In the genomic region with DNA sequence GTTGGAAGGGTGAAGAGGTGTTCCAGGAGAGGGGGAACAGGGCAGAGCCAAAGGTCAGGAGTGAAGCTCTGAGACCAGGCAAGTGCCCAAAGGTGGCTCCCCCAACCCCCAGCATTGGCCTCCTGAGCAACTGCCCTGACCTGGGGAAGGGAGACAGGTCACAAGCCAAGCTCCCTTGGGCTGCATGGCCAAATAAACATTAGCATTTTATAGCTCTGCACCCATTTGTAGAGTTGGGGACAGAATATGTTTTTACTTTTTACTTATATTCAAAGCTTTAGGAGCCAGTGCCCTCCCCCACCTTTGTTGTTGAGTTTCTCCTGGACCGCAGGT, we compare ENCODE assay signal across 12 cellular contexts. TPM values are rescaled to one million over a fixed set of nuclear protein-coding genes. Genes with fewer than 3 reads are reported as not detected.
DNase-seq lines count a peak whose midpoint lies in the region; ATAC-seq, FAIRE-seq and TF ChIP-seq lines count a peak whose summit lies in the region.
"Had no signal": no experiment of that assay in that cellular context is flagged by ENCODE, and none has a peak within 500 bp of the region (broad histone marks: within the 10 kb centered on the region; RNA-seq: fewer than 3 reads in every experiment).

No MANE protein-coding gene starts in this region.

- in situ Hi-C loops in HepG2 (cut with HindIII; ENCODE audit: extremely low pct_ligation_motif_present, low pct_unique_long_range_greater_than_20kb), result no loop called here

- CTCF ChIA-PET in HCT116 (lab: Charles Lee) (interaction anchor here (1.3 kb wide), 1 partner anchor 54 kb away, joined by 4 read pairs; no protein-coding TSS in a partner anchor), HepG2 (lab: Yijun Ruan, JAX; ENCODE audit: low intra/inter-chr PET ratio, low total read pairs) (no interaction called here)

- TF ChIP-seq RAD21 in HCT116 (IDR thresholded peaks at IDR 0.05; ENCODE audit: low read depth) (no peak), HepG2 (CRISPR knock-in tag; IDR thresholded peaks at IDR 0.05) (no peak)

- intact Hi-C loops in HCT116 (cut with micrococcal nuclease) (no loop called here), spleen (cut with DNase I; ENCODE audit: low total_unique reads) (no loop called here), HepG2 (cut with micrococcal nuclease; ENCODE audit: unreplicated experiment) (loop anchor here (10.0 kb wide), 1 partner anchor 292 kb away; no protein-coding TSS in a partner anchor)

- 78 to 92% (median 83%) methylated on average over 1 of the region's 1 CpG for WGBS in spleen, 5 donors
- 100% methylated on average over 1 of the region's 1 CpG for WGBS in HepG2 (ENCODE audit: low lambda C conversion rate)

- H3K36me3 ChIP-seq in HCT116 (ENCODE audit: control insufficient read depth in 1 of 2, insufficient read depth in 2 of 2, low read length in 2 of 2) (no peaks in the 10 kb centered on the region), iPS-20b (ENCODE audit: insufficient read depth, low read depth, low read length) (no peaks in the 10 kb centered on the region), spleen (no peaks in the 10 kb centered on the region), HepG2 (replicated peaks in 1 of 2; ENCODE audit: control insufficient read depth in 1 of 2, insufficient read depth in 2 of 2, low read length in 2 of 2) (no peaks in the 10 kb centered on the region)

- H3K9me3 ChIP-seq in HCT116 (ENCODE audit: control insufficient read depth in 1 of 2, insufficient read depth in 1 of 2, low read depth in 1 of 2, low read length in 2 of 2) (no peaks in the 10 kb centered on the region), iPS-20b (ENCODE audit: insufficient read depth, low read depth, low read length) (no peaks in the 10 kb centered on the region), spleen (no peaks in the 10 kb centered on the region), HepG2 (ENCODE audit: low read length) (no peaks in the 10 kb centered on the region)

- H3K4me2 ChIP-seq in HCT116 (ENCODE audit: low read length) (peak overlapping the region; percentile 82), HepG2 (ENCODE audit: low read depth, low read length) (no peak overlapping the region)

- H3K79me2 ChIP-seq in HCT116 (ENCODE audit: insufficient read depth, low read length) (peaks cover 31% of the 10 kb centered on the region; the same call in 1 of the 2 replicates), HepG2 (ENCODE audit: insufficient read depth, low read length) (no peaks in the 10 kb centered on the region)

- TF ChIP-seq POLR2A in HCT116 (IDR thresholded peaks at IDR 0.05; ENCODE audit: borderline replicate concordance, extremely low read depth, insufficient read depth, insufficient read length), result no peak
- no peak for TF ChIP-seq POLR2A in spleen (IDR thresholded peaks at IDR 0.05)
- no peak for TF ChIP-seq POLR2A in HepG2 (IDR thresholded peaks at IDR 0.05; ENCODE audit: insufficient read depth in 1 of 2, low read depth in 2 of 2, low read length in 2 of 2)

- no peaks in the 10 kb centered on the region for H4K20me1 ChIP-seq in HCT116 (ENCODE audit: insufficient read depth)
- no peaks in the 10 kb centered on the region for H4K20me1 ChIP-seq in HepG2 (ENCODE audit: insufficient read depth, low read length)

- peaks cover 7% of the 10 kb centered on the region; the same call in 1 of the 2 replicates for H3K27me3 ChIP-seq in HCT116 (ENCODE audit: insufficient read depth, low read length)
- H3K27me3 ChIP-seq in iPS-20b (ENCODE audit: insufficient read depth, low read length), result peaks cover 50% of the 10 kb centered on the region
- H3K27me3 ChIP-seq in spleen (replicated peaks in 1 of 7), result peaks cover 0 to 98% (median 25%) of the 10 kb centered on the region in 7 donors
- H3K27me3 ChIP-seq in HepG2 (ENCODE audit: control insufficient read depth in 1 of 2, insufficient read depth in 2 of 2, low read length in 2 of 2), result peaks cover 15 to 66% of the 10 kb centered on the region in 2 experiments

- BruUV-seq in HCT116 (replicated peaks; lab: Mats Ljungman, UMichigan) (no TSS peak), HepG2 (replicated peaks; lab: Mats Ljungman, UMichigan) (no TSS peak)

- H3K9ac ChIP-seq in HCT116 (ENCODE audit: low read length) (no peak overlapping the region), iPS-20b (ENCODE audit: low read depth, low read length) (peak overlapping the region; percentile 75; the same call in 1 of the 2 replicates), HepG2 (ENCODE audit: insufficient read depth, low read depth, low read length) (no peak overlapping the region)

- RAD21 ChIA-PET in HCT116 (lab: Charles Lee; ENCODE audit: low non-redundant PET in 1 of 2, low total read pairs in 2 of 2, uncharacterized antibody in 2 of 2, unreplicated experiment in 2 of 2), result no interaction called here

- no peak for TF ChIP-seq EP300 in HepG2 (IDR thresholded peaks at IDR 0.05; ENCODE audit: low read depth in 2 of 2, low read length in 2 of 2)
- TF ChIP-seq EP300 in HepG2 (CRISPR knock-in tag; IDR thresholded peaks at IDR 0.05; ENCODE audit: borderline replicate concordance), result no peak

- TF ChIP-seq CTCF in HCT116 (IDR thresholded peaks at IDR 0.05 in 2 of 3, conservative IDR thresholded peaks at IDR 0.05 in 1 of 3; ENCODE audit: borderline replicate concordance in 1 of 3, insufficient read depth in 1 of 3, low read depth in 2 of 3, low read length in 2 of 3), result no peak
- TF ChIP-seq CTCF in spleen (IDR thresholded peaks at IDR 0.05 in 8 of 11, conservative IDR thresholded peaks at IDR 0.05 in 3 of 11), result no peak
- no peak for TF ChIP-seq CTCF in HepG2 (CRISPR knock-in tag; IDR thresholded peaks at IDR 0.05)
- TF ChIP-seq CTCF in GM20000 (IDR thresholded peaks at IDR 0.05; ENCODE audit: extremely low read depth, missing control alignments), result no peak

- no peak overlapping the region for H2AFZ ChIP-seq in HCT116 (ENCODE audit: low read depth, low read length, poor library complexity, severe bottlenecking)
- H2AFZ ChIP-seq in HepG2 (ENCODE audit: low read length), result no peak overlapping the region

- peaks cover 45 to 59% of the 10 kb centered on the region in 2 experiments for H3K4me1 ChIP-seq in HCT116 (ENCODE audit: control insufficient read depth in 1 of 2, insufficient read depth in 2 of 2, low read length in 2 of 2)
- H3K4me1 ChIP-seq in iPS-20b (ENCODE audit: insufficient read depth, low read length), result peaks cover 45% of the 10 kb centered on the region
- peaks cover 10 to 89% (median 48%) of the 10 kb centered on the region in 6 donors for H3K4me1 ChIP-seq in spleen
- peaks cover 25% of the 10 kb centered on the region for H3K4me1 ChIP-seq in HepG2 (ENCODE audit: insufficient read depth, low read length)

- POLR2A ChIA-PET in HCT116 (lab: Charles Lee) (no interaction called here), HepG2 (lab: Yijun Ruan, JAX) (no interaction called here)

- no peak for DNase-seq in HCT116 (ENCODE audit: low read depth, low spot score)
- DNase-seq in spleen, result peak; percentile 22
- DNase-seq in HepG2 (ENCODE audit: low spot score), result no peak
- DNase-seq in GM20000 (ENCODE audit: low spot score), result no peak
- DNase-seq in MV-4-11 (lab: John Stamatoyannopoulos, UW), result no peak
- DNase-seq: activated CD4-positive, alpha-beta T cell treated with anti-CD3 and anti-CD28 coated beads, Interleukin-2, amount 10 ng/mL, durations not matched to agents 7 days and 5 days; activated naive CD4-positive, alpha-beta T cell treated with anti-CD3 and anti-CD28 coated beads for 36 hours; effector CD8-positive, alpha-beta T cell; NCI-H748 treated with DMSO at 0.1 percent for 48 hours had no signal

- H3K9me2 ChIP-seq in HCT116 (ENCODE audit: insufficient read depth), result no peaks in the 10 kb centered on the region

- H3K27ac ChIP-seq in HCT116 (ENCODE audit: low read depth, low read length) (peak overlapping the region; percentile 56; the same call in 1 of the 2 replicates), angular gyrus (ENCODE audit: low read depth, low read length) (peak overlapping the region; percentile 70), iPS-20b (ENCODE audit: low read length) (no peak overlapping the region), spleen (peak overlapping the region in 5 of 8 donors; percentile 58 to 69 (median 63)), HepG2 (ENCODE audit: extremely low read length, insufficient read depth, low read length) (no peak overlapping the region)

- ATAC-seq in HCT116 (no peak), HepG2 (no peak), esophagus mucosa (no peak)

- no peak overlapping the region; a peak in 2 of 4 replicates for H3K4me3 ChIP-seq in HCT116 (replicated peaks in 1 of 2; ENCODE audit: low read depth in 1 of 2, low read length in 2 of 2)
- peak overlapping the region; percentile 81; the same call in 1 of the 2 replicates for H3K4me3 ChIP-seq in iPS-20b (ENCODE audit: low read length)
- peak overlapping the region in 1 of 8 donors; percentile 39 for H3K4me3 ChIP-seq in spleen
- no peak overlapping the region for H3K4me3 ChIP-seq in HepG2 (replicated peaks in 1 of 3; ENCODE audit: insufficient read depth in 1 of 3, low read depth in 2 of 3, low read length in 3 of 3)

- FAIRE-seq in HepG2 (lab: Jason Lieb, UNC), result no peak

RNA-seq across cellular contexts. Expression of a gene that starts 4.0 kb away (rescaled TPM):
- total RNA-seq in HCT116 (2021; ENCODE audit: unreplicated experiment) (22.0 TPM), spleen (10 to 100 TPM in 5 of 7 donors, 1 to 10 TPM in 2; 6.8 to 21.1 (median 15.4) TPM), HepG2 (2016; rRNA removed; fragmentation: Illumina TruSeq; extraction: Trizol) (0.07 TPM in 1 of 2 replicates, not detected in the other), esophagus mucosa (37.0 TPM)
- polyA plus RNA-seq in HCT116 (2012), result 29.6 and 41.5 TPM in 2 replicates
- polyA plus RNA-seq in spleen (1 to 10 TPM in 2 of 3 donors, under 1 TPM in 1; 0.74 to 3.2 (median 1.7) TPM), HepG2 (2011; rRNA removed) (0.07 and 0.13 TPM in 2 replicates)
- not detected in 2 replicates for total RNA-seq in HepG2 (2016; cell fraction: cytosol; rRNA removed; fragmentation: Illumina TruSeq; extraction: Trizol; ENCODE audit: low read depth)
- 0.04 TPM in 1 of 2 replicates, not detected in the other for total RNA-seq in HepG2 (2016; cell fraction: insoluble cytoplasmic fraction; rRNA removed; fragmentation: Illumina TruSeq; extraction: Trizol)
- not detected in 2 replicates for total RNA-seq in HepG2 (2016; cell fraction: membrane; rRNA removed; fragmentation: Illumina TruSeq; extraction: Trizol)
- 0.06 TPM in 2 replicates for total RNA-seq in HepG2 (2016; cell fraction: nucleus; rRNA removed; fragmentation: Illumina TruSeq; extraction: Trizol)
- polyA plus RNA-seq in HepG2 (2011; cell fraction: cytosol; rRNA removed), result 0.05 and 0.08 TPM in 2 replicates
- polyA plus RNA-seq in HepG2 (2011; cell fraction: nucleus; rRNA removed), result 0.21 and 0.24 TPM in 2 replicates
- polyA plus RNA-seq in HepG2 (2012), result 0.13 and 0.21 TPM in 2 replicates
- not detected in 2 replicates for polyA plus RNA-seq in HepG2 (2016; cell fraction: cytosol; fragmentation: Illumina TruSeq; extraction: Trizol; ENCODE audit: low read depth)
- polyA plus RNA-seq in HepG2 (2016; cell fraction: insoluble cytoplasmic fraction; fragmentation: Illumina TruSeq; extraction: Trizol; ENCODE audit: low read depth), result 0.04 TPM in 1 of 2 replicates, not detected in the other
- polyA plus RNA-seq in HepG2 (2016; cell fraction: membrane; fragmentation: Illumina TruSeq; extraction: Trizol; ENCODE audit: low read depth), result 0.02 TPM in 1 of 2 replicates, not detected in the other
- polyA plus RNA-seq in HepG2 (2016; cell fraction: nucleus; fragmentation: Illumina TruSeq; extraction: Trizol; ENCODE audit: insufficient read depth, low read depth), result 0.07 and 0.16 TPM in 2 replicates
- 0.38 and 7.2 TPM in 2 replicates for polyA minus RNA-seq in HepG2 (2011; rRNA and poly(A)+ RNA removed; ENCODE audit: low replicate concordance)
- 0.10 TPM in 1 of 2 replicates, not detected in the other for polyA minus RNA-seq in HepG2 (2011; cell fraction: cytosol; rRNA and poly(A)+ RNA removed)
- 0.12 and 0.13 TPM in 2 replicates for polyA minus RNA-seq in HepG2 (2011; cell fraction: nucleus; rRNA and poly(A)+ RNA removed)
- total RNA-seq: activated CD4-positive, alpha-beta T cell treated with anti-CD3 and anti-CD28 coated beads, Interleukin-2, amount 10 ng/mL, durations not matched to agents 7 days and 5 days had no signal

Comparison
In these comparisons a context has a peak if more than half of its experiments do, and no peak if none do; other contexts are left out.
1. H3K27ac ChIP-seq: peak in HCT116 (single experiment), angular gyrus (single experiment) and spleen (5 of 8); none in iPS-20b (single experiment) and HepG2 (single experiment).
2. RNA of a gene that starts 4.0 kb away (total RNA-seq): 37.0 TPM in esophagus mucosa (single experiment), 22.0 TPM in HCT116 (single experiment) and 6.8 to 21.1 TPM in spleen; 0.04 to 0.07 TPM in HepG2; every median in the first group is over 4 times any median in the second.